8 cellular contexts compared by ENCODE assay signal in genomic region chr1:22710688-22711024, GRCh38. TPM values are rescaled to one million over a fixed set of nuclear protein-coding genes. Genes with fewer than 3 reads are reported as not detected.
DNase-seq lines count a peak whose midpoint lies in the region; ATAC-seq and TF ChIP-seq lines count a peak whose summit lies in the region.

TSS of gene EPHB2 (plus strand) at chr1:22710839. CDS start at chr1:22710983, 144 bp downstream.

- TF ChIP-seq CTCF in GM20000 (IDR thresholded peaks at IDR 0.05; ENCODE audit: extremely low read depth, missing control alignments) (no peak), choroid plexus epithelial cell (conservative IDR thresholded peaks at IDR 0.05; ENCODE audit: low read depth, low read length) (no peak), right lobe of liver (IDR thresholded peaks at IDR 0.05) (no peak)

- H3K4me1 ChIP-seq in right lobe of liver: peaks cover 0 to 11% (median 0%) of the 10 kb centered on the region in 4 donors

- ATAC-seq in right lobe of liver: peak; percentile 74 to 83 (median 81)
- ATAC-seq in stimulated activated naive CD8-positive, alpha-beta T cell treated with anti-CD3 and anti-CD28 coated beads, Interleukin-15, Interleukin-2, amounts not matched to agents 100 U/mL and 50 U/mL, for 24 hours: peak; percentile 49
- no peak for ATAC-seq in HG03045 (IDR thresholded peaks at IDR 0.05; ENCODE audit: unreplicated experiment)

- whole genome bisulfite sequencing in right lobe of liver (ENCODE audit: insufficient coverage, low coverage, low lambda C conversion rate, missing lambda C conversion rate): 0% methylated on average over 2 of the region's 55 CpGs

- H3K4me3 ChIP-seq in choroid plexus epithelial cell (ENCODE audit: low read depth, low read length) (peak within 1 kb of the TSS; percentile 57), right lobe of liver (peak within 1 kb of the TSS; percentile 20 to 29 (median 25))

- no peak within 1 kb of the TSS for H3K27ac ChIP-seq in right lobe of liver

- intact Hi-C loops in right lobe of liver (cut with DNase I): no loop called here

- no peaks in the 10 kb centered on the region for H3K27me3 ChIP-seq in right lobe of liver

- H3K9me3 ChIP-seq in right lobe of liver: no peaks in the 10 kb centered on the region

- TF ChIP-seq POLR2A in right lobe of liver (IDR thresholded peaks at IDR 0.05): no peak

- peak; percentile 92 for DNase-seq in AG08396 (ENCODE audit: low spot score)
- peak; percentile 68 for DNase-seq in GM20000 (ENCODE audit: low spot score)
- peak; percentile 74 for DNase-seq in RPMI8226
- no peak for DNase-seq in choroid plexus epithelial cell (ENCODE audit: low read depth)
- peak in 2 of 3 donors; percentile 59 to 61 for DNase-seq in right lobe of liver
- DNase-seq in stimulated activated naive CD8-positive, alpha-beta T cell treated with anti-CD3 and anti-CD28 coated beads, Interleukin-15, Interleukin-2, amounts not matched to agents 100 U/mL and 50 U/mL, for 24 hours: peak; percentile 44
- DNase-seq in retina: no peak

- no peaks in the 10 kb centered on the region for H3K36me3 ChIP-seq in right lobe of liver

RNA-seq across cellular contexts. Expression of gene EPHB2, which starts in this region (rescaled TPM):
- 1 to 10 TPM in 2 of 6 experiments, under 1 TPM in 4; 0.24 to 1.8 (median 0.62) TPM for total RNA-seq in right lobe of liver

Comparison
In these comparisons a context has a peak if more than half of its experiments do, and no peak if none do; other contexts are left out.
1. DNase-seq: peak in AG08396 (single experiment), GM20000 (single experiment), RPMI8226 (single experiment), right lobe of liver (2 of 3) and stimulated activated naive CD8-positive, alpha-beta T cell treated with anti-CD3 and anti-CD28 coated beads, Interleukin-15, Interleukin-2, amounts not matched to agents 100 U/mL and 50 U/mL, for 24 hours (single experiment); none in choroid plexus epithelial cell (single experiment) and retina (single experiment).